ENCODE assay signal across 19 cellular contexts in genomic region chr11:12902784-12903491, GRCh38.
DNase-seq lines count a peak whose midpoint lies in the region; ATAC-seq and TF ChIP-seq lines count a peak whose summit lies in the region.
"Had no signal": no experiment of that assay in that cellular context is flagged by ENCODE, and none has a peak within 500 bp of the region (broad histone marks: within the 10 kb centered on the region; RNA-seq: fewer than 3 reads in every experiment).

No MANE protein-coding gene starts in this region.

- H3K27ac ChIP-seq in GM23338 (ENCODE audit: low read depth) (no peak overlapping the region), endodermal cell (ENCODE audit: low read depth, low read length) (peak overlapping the region; percentile 48), neuronal stem cell (replicated peaks; ENCODE audit: low read length) (peak overlapping the region; percentile 58)

- no peak overlapping the region for H2BK15ac ChIP-seq in neuronal stem cell (ENCODE audit: low read length)

- H2AFZ ChIP-seq in GM23338 (no peak overlapping the region), neuronal stem cell (ENCODE audit: low read length) (no peak overlapping the region)

- no peak overlapping the region for H2BK12ac ChIP-seq in neuronal stem cell (ENCODE audit: low read length)

- H3K27ac Mint-ChIP-seq in GM23338 (peak overlapping the region; percentile 77), endodermal cell (peak overlapping the region; percentile 9), immature natural killer cell (no peak overlapping the region)
- H3K27ac Mint-ChIP-seq: CD4-positive, alpha-beta T cell; T-cell had no signal

- peaks cover 12% of the 10 kb centered on the region for H3K4me1 Mint-ChIP-seq in GM23338
- H3K4me1 Mint-ChIP-seq in endodermal cell, result no peaks in the 10 kb centered on the region
- no peaks in the 10 kb centered on the region for H3K4me1 Mint-ChIP-seq in immature natural killer cell
- H3K4me1 Mint-ChIP-seq: T-cell had no signal

- H3K9me2 ChIP-seq in GM23338 (ENCODE audit: insufficient read depth), result no peaks in the 10 kb centered on the region

- DNase-seq in GM23338 (ENCODE audit: low spot score), result no peak
- peak; percentile 62 for DNase-seq in HuH-7 (ENCODE audit: low spot score)
- no peak for DNase-seq in endodermal cell
- DNase-seq in neuronal stem cell (ENCODE audit: low spot score), result no peak
- no peak for DNase-seq in activated gamma-delta T cell (lab: John Stamatoyannopoulos, UW)
- DNase-seq in immature natural killer cell, result no peak
- DNase-seq: CD4-positive, alpha-beta T cell; COR-L47; DMS 273 treated with DMSO at 0.1 percent for 48 hours; DND-41; Kasumi-1; NCI-H187; NCI-H226; NCI-H524; NCI-H774; NK-92 treated with Interleukin-12 subunit alpha and Interleukin-12 subunit beta, amount 100 ng/mL, for 24 hours; T-cell had no signal

- no peak overlapping the region for H2BK5ac ChIP-seq in neuronal stem cell (ENCODE audit: low read length)

- H3K4me3 Mint-ChIP-seq in GM23338, result no peak overlapping the region
- no peak overlapping the region for H3K4me3 Mint-ChIP-seq in endodermal cell
- H3K4me3 Mint-ChIP-seq in immature natural killer cell, result no peak overlapping the region
- H3K4me3 Mint-ChIP-seq: CD4-positive, alpha-beta T cell; T-cell had no signal

- H2BK120ac ChIP-seq in neuronal stem cell (ENCODE audit: low read depth, low read length), result no peak overlapping the region

- H3K27me3 ChIP-seq in GM23338 (ENCODE audit: insufficient read depth), result no peaks in the 10 kb centered on the region
- no peaks in the 10 kb centered on the region for H3K27me3 ChIP-seq in endodermal cell (ENCODE audit: control insufficient read depth, insufficient read depth, low read length, poor library complexity, severe bottlenecking)
- no peaks in the 10 kb centered on the region for H3K27me3 ChIP-seq in neuronal stem cell (ENCODE audit: control insufficient read depth in 3 of 3, insufficient read depth in 3 of 3, low read depth in 1 of 3, low read length in 3 of 3)

- H3K36me3 Mint-ChIP-seq in GM23338 (ENCODE audit: low read depth) (peaks cover 34% of the 10 kb centered on the region), endodermal cell (ENCODE audit: low read depth) (peaks cover 53% of the 10 kb centered on the region), immature natural killer cell (no peaks in the 10 kb centered on the region)
- H3K36me3 Mint-ChIP-seq: T-cell had no signal

- H3K27me3 Mint-ChIP-seq in GM23338 (ENCODE audit: insufficient read depth, low read depth, poor library complexity) (no peaks in the 10 kb centered on the region), endodermal cell (ENCODE audit: insufficient read depth) (no peaks in the 10 kb centered on the region), immature natural killer cell (ENCODE audit: low read depth in 3 of 3) (peaks cover 3 to 9% (median 6%) of the 10 kb centered on the region in 3 donors)

- no peak overlapping the region for H3K9ac ChIP-seq in endodermal cell (ENCODE audit: extremely low read depth, low read length, poor library complexity, severe bottlenecking)
- H3K9ac ChIP-seq in neuronal stem cell (ENCODE audit: low read depth, low read length, poor library complexity), result no peak overlapping the region

- H3K4me2 ChIP-seq in GM23338 (no peak overlapping the region), neuronal stem cell (ENCODE audit: insufficient read depth, low read length, poor library complexity, severe bottlenecking) (no peak overlapping the region)

- no peak overlapping the region for H3K4me3 ChIP-seq in GM23338
- H3K4me3 ChIP-seq in endodermal cell (ENCODE audit: low read length), result no peak overlapping the region
- H3K4me3 ChIP-seq in neuronal stem cell (ENCODE audit: low read length in 2 of 2), result no peak overlapping the region

- WGBS in endodermal cell (ENCODE audit: insufficient coverage in 1 of 2, insufficient read length in 1 of 2), 2 experiments, result 90 to 91% methylated on average over 5 to 6 of the region's 6 CpGs
- WGBS in neuronal stem cell (ENCODE audit: extremely low coverage in 2 of 2, insufficient read length in 2 of 2, insufficient replicate concordance in 1 of 2), 2 donors, result 100% methylated on average over 1 of the region's 6 CpGs; no CpG with 5 or more reads in 1 of the 2 donors

- H3K23ac ChIP-seq in neuronal stem cell (ENCODE audit: low read depth, low read length, poor library complexity), result no peak overlapping the region

- H2AK5ac ChIP-seq in neuronal stem cell (ENCODE audit: low read depth, low read length), result no peak overlapping the region

- ATAC-seq in GM23338 (peak; percentile 66), GM21515 (IDR thresholded peaks at IDR 0.05; ENCODE audit: unreplicated experiment) (no peak)
- ATAC-seq: Panc1, T-cell had no signal

- H3K36me3 ChIP-seq in GM23338 (ENCODE audit: insufficient read depth) (no peaks in the 10 kb centered on the region), endodermal cell (ENCODE audit: control insufficient read depth, insufficient read depth, low read length) (peaks cover 76% of the 10 kb centered on the region), neuronal stem cell (replicated peaks in 1 of 2; ENCODE audit: control insufficient read depth in 2 of 2, insufficient read depth in 2 of 2, low read length in 2 of 2) (peaks cover 13 to 94% of the 10 kb centered on the region in 2 donors)

- peaks cover 2% of the 10 kb centered on the region for H3K79me1 ChIP-seq in neuronal stem cell (ENCODE audit: low read depth, low read length)

- H3K4me1 ChIP-seq in GM23338 (ENCODE audit: insufficient read depth), result peaks cover 8% of the 10 kb centered on the region; the same call in 1 of the 2 replicates
- no peaks in the 10 kb centered on the region for H3K4me1 ChIP-seq in endodermal cell (ENCODE audit: control insufficient read depth, insufficient read depth, low read length)
- peaks cover 3 to 10% of the 10 kb centered on the region in 2 donors for H3K4me1 ChIP-seq in neuronal stem cell (ENCODE audit: control insufficient read depth in 2 of 2, insufficient read depth in 1 of 2, low read depth in 1 of 2, low read length in 2 of 2)

- no peaks in the 10 kb centered on the region for H4K20me1 ChIP-seq in GM23338 (replicated peaks; ENCODE audit: insufficient read depth)

- H3K9me3 Mint-ChIP-seq in GM23338, result no peaks in the 10 kb centered on the region
- H3K9me3 Mint-ChIP-seq in endodermal cell, result no peaks in the 10 kb centered on the region
- H3K9me3 Mint-ChIP-seq in immature natural killer cell, result peaks cover 0 to 6% (median 0%) of the 10 kb centered on the region in 6 donors
- H3K9me3 Mint-ChIP-seq: CD4-positive, alpha-beta T cell; T-cell had no signal

- H3K14ac ChIP-seq in neuronal stem cell (ENCODE audit: low read length), result no peak overlapping the region

- no peak overlapping the region for H3K4ac ChIP-seq in neuronal stem cell (ENCODE audit: low read length)

- H3K18ac ChIP-seq in neuronal stem cell (ENCODE audit: low read length), result no peak overlapping the region

- no peak overlapping the region for H4K8ac ChIP-seq in neuronal stem cell (ENCODE audit: low read depth, low read length)

- H4K91ac ChIP-seq in neuronal stem cell (ENCODE audit: low read depth, low read length, poor library complexity), result no peak overlapping the region

- no peak for TF ChIP-seq CTCF in GM23338 (conservative IDR thresholded peaks at IDR 0.05; ENCODE audit: low read depth in 2 of 2)
- TF ChIP-seq CTCF in endodermal cell (conservative IDR thresholded peaks at IDR 0.05), result no peak

- no peaks in the 10 kb centered on the region; the same call in 1 of the 2 replicates for H3K79me2 ChIP-seq in GM23338 (replicated peaks; ENCODE audit: insufficient read depth)

- no peaks in the 10 kb centered on the region for H3K9me3 ChIP-seq in endodermal cell (ENCODE audit: control insufficient read depth, low read length)
- H3K9me3 ChIP-seq in neuronal stem cell (replicated peaks in 1 of 2; ENCODE audit: control insufficient read depth in 2 of 2, insufficient read depth in 1 of 2, low read depth in 1 of 2, low read length in 2 of 2), result no peaks in the 10 kb centered on the region

- H3F3A ChIP-seq in GM23338 (replicated peaks; ENCODE audit: low read depth), result no peaks in the 10 kb centered on the region

TF ChIP-seq in GM23338, 12 proteins besides CTCF, POLR2A, EP300 and RAD21 (continues in another document):
- TF ChIP-seq POLR2AphosphoS5 (IDR thresholded peaks at IDR 0.05; ENCODE audit: low read depth) (no peak), ZNF114 (CRISPR knock-in tag; IDR thresholded peaks at IDR 0.05) (no peak), JUNB (IDR thresholded peaks at IDR 0.05; ENCODE audit: unreplicated experiment) (no peak), CREB1 (CRISPR knock-in tag; IDR thresholded peaks at IDR 0.05; ENCODE audit: low read depth) (no peak)
- TF ChIP-seq, protein P1, sequence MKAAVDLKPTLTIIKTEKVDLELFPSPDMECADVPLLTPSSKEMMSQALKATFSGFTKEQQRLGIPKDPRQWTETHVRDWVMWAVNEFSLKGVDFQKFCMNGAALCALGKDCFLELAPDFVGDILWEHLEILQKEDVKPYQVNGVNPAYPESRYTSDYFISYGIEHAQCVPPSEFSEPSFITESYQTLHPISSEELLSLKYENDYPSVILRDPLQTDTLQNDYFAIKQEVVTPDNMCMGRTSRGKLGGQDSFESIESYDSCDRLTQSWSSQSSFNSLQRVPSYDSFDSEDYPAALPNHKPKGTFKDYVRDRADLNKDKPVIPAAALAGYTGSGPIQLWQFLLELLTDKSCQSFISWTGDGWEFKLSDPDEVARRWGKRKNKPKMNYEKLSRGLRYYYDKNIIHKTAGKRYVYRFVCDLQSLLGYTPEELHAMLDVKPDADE (IDR thresholded peaks at IDR 0.05), result no peak

Comparison
In these comparisons a context has a peak if more than half of its experiments do, and no peak if none do; other contexts are left out.
1. H3K27ac Mint-ChIP-seq: peak in GM23338 (single experiment) and endodermal cell (single experiment); none in immature natural killer cell (0 of 6).